10 cellular contexts compared by ENCODE assay signal in the genomic region with DNA sequence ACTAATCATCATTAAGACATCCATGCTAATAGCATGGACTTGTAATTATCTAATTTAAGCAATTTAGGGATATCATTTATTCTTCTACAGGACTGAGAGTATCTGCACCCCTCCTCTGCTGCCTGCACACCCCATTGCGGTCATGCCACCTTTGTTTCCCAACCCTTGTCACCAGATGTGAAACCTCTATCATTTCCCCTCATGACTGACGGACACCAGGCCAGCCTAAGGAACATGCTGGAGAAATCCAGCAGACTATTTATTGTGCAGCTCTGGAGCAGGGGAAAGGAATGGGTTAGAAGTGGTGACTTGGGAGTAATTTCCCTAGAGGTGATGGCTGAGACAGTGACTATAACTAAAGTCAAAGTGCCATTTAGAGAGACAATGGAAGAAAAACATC. TPM values are rescaled to one million over a fixed set of nuclear protein-coding genes. Genes with fewer than 3 reads are reported as not detected.
A peak's percentile ranks its signal among the peaks of the same experiment; 100 is the strongest.
DNase-seq lines count a peak whose midpoint lies in the region; ATAC-seq and TF ChIP-seq lines count a peak whose summit lies in the region.
"Had no signal": no experiment of that assay in that cellular context is flagged by ENCODE, and none has a peak within 500 bp of the region (broad histone marks: within the 10 kb centered on the region; RNA-seq: fewer than 3 reads in every experiment).

No MANE protein-coding gene starts in this region.

- DNase-seq in activated naive CD8-positive, alpha-beta T cell treated with anti-CD3 and anti-CD28 coated beads, Interleukin-2, amount 10 ng/mL, durations not matched to agents 7 days and 5 days, result no peak
- DNase-seq in mucosa of descending colon (no peak), dermis blood vessel endothelial cell (no peak), NCI-H1694 treated with DMSO at 0.1 percent for 48 hours (lab: John Stamatoyannopoulos, UW) (no peak), WTC11 (ENCODE audit: low spot score) (no peak)
- DNase-seq in effector CD8-positive, alpha-beta T cell (lab: John Stamatoyannopoulos, UW), result no peak
- DNase-seq: NCI-H187 treated with DMSO at 0.1 percent for 48 hours, PC-3 had no signal

- TF ChIP-seq CTCF in mucosa of descending colon (IDR thresholded peaks at IDR 0.05) (no peak), WTC11 (IDR thresholded peaks at IDR 0.05) (no peak)

- H3K4me3 ChIP-seq in ACC112 (ENCODE audit: low read depth, low read length), result no peak overlapping the region
- H3K4me3 ChIP-seq in mucosa of descending colon, result no peak overlapping the region

- H3K27me3 ChIP-seq in ACC112 (ENCODE audit: insufficient read depth, low read length), result no peaks in the 10 kb centered on the region

- H3K79me2 ChIP-seq in ACC112 (ENCODE audit: control insufficient read depth, insufficient read depth, low read length, unreplicated experiment), result no peaks in the 10 kb centered on the region

- H2AFZ ChIP-seq in ACC112 (ENCODE audit: low read length, unreplicated experiment), result no peak overlapping the region

- peak overlapping the region; percentile 79 for H3K27ac Mint-ChIP-seq in activated naive CD8-positive, alpha-beta T cell treated with anti-CD3 and anti-CD28 coated beads, Interleukin-2, amount 10 ng/mL, durations not matched to agents 7 days and 5 days
- no peak overlapping the region for H3K27ac Mint-ChIP-seq in WTC11

- H3K4me1 ChIP-seq in ACC112 (ENCODE audit: control insufficient read depth, insufficient read depth, low read length, unreplicated experiment) (peaks cover 47% of the 10 kb centered on the region), mucosa of descending colon (ENCODE audit: low read depth) (peaks cover 5% of the 10 kb centered on the region)

- H3K36me3 ChIP-seq in ACC112 (ENCODE audit: insufficient read depth, low read length) (peaks cover 40% of the 10 kb centered on the region), mucosa of descending colon (ENCODE audit: low read depth) (no peaks in the 10 kb centered on the region)

- H3K9me3 ChIP-seq in mucosa of descending colon, result no peaks in the 10 kb centered on the region

- peak; percentile 22 for ATAC-seq in GM19395 (IDR thresholded peaks at IDR 0.05; ENCODE audit: unreplicated experiment)
- no peak for ATAC-seq in activated naive CD8-positive, alpha-beta T cell treated with anti-CD3 and anti-CD28 coated beads, Interleukin-2, amount 10 ng/mL, durations not matched to agents 7 days and 5 days (ENCODE audit: low read depth)
- ATAC-seq in mucosa of descending colon, result peak; percentile 20
- ATAC-seq in WTC11, result no peak
- ATAC-seq: PC-3 had no signal

- intact Hi-C loops in mucosa of descending colon (cut with DNase I, micrococcal nuclease), result no loop called here

- CTCF ChIA-PET in WTC11 (lab: Charles Lee), result interaction anchor here (1.2 kb wide), 1 partner anchor 137 kb away, joined by 5 read pairs; no protein-coding TSS in a partner anchor

- H3K27ac ChIP-seq in ACC112 (ENCODE audit: low read depth, low read length), result peak overlapping the region; percentile 83

- no peaks in the 10 kb centered on the region for H3K27me3 Mint-ChIP-seq in activated naive CD8-positive, alpha-beta T cell treated with anti-CD3 and anti-CD28 coated beads, Interleukin-2, amount 10 ng/mL, durations not matched to agents 7 days and 5 days
- H3K27me3 Mint-ChIP-seq in WTC11 (ENCODE audit: low read depth), result no peaks in the 10 kb centered on the region

- peaks cover 24% of the 10 kb centered on the region for H3K4me1 Mint-ChIP-seq in activated naive CD8-positive, alpha-beta T cell treated with anti-CD3 and anti-CD28 coated beads, Interleukin-2, amount 10 ng/mL, durations not matched to agents 7 days and 5 days
- peaks cover 11% of the 10 kb centered on the region; the same call in 1 of the 2 replicates for H3K4me1 Mint-ChIP-seq in WTC11

- POLR2A ChIA-PET in activated naive CD8-positive, alpha-beta T cell treated with anti-CD3 and anti-CD28 coated beads, Interleukin-2, amount 10 ng/mL, durations not matched to agents 7 days and 5 days (lab: Charles Lee), result interaction anchor here (0.9 to 2.5 kb wide), 2 partner anchors 11 to 41 kb away, joined by 3 to 9 read pairs; partner anchors contain the start of gene UGCG
- POLR2A ChIA-PET in WTC11 (lab: Charles Lee), result no interaction called here

- peaks cover 2% of the 10 kb centered on the region for H3K9me3 Mint-ChIP-seq in activated naive CD8-positive, alpha-beta T cell treated with anti-CD3 and anti-CD28 coated beads, Interleukin-2, amount 10 ng/mL, durations not matched to agents 7 days and 5 days
- no peaks in the 10 kb centered on the region for H3K9me3 Mint-ChIP-seq in WTC11

- peaks cover 37% of the 10 kb centered on the region for H3K36me3 Mint-ChIP-seq in activated naive CD8-positive, alpha-beta T cell treated with anti-CD3 and anti-CD28 coated beads, Interleukin-2, amount 10 ng/mL, durations not matched to agents 7 days and 5 days
- peaks cover 14% of the 10 kb centered on the region for H3K36me3 Mint-ChIP-seq in WTC11

- H3K4me3 Mint-ChIP-seq in activated naive CD8-positive, alpha-beta T cell treated with anti-CD3 and anti-CD28 coated beads, Interleukin-2, amount 10 ng/mL, durations not matched to agents 7 days and 5 days, result peak overlapping the region; percentile 59
- no peak overlapping the region for H3K4me3 Mint-ChIP-seq in WTC11

TF ChIP-seq in WTC11, 78 proteins besides CTCF, POLR2A, EP300 and RAD21 (continues in another document):
- TF ChIP-seq RELA (CRISPR knock-in tag; IDR thresholded peaks at IDR 0.05; ENCODE audit: borderline replicate concordance) (no peak), NR1H2 (CRISPR knock-in tag; IDR thresholded peaks at IDR 0.05) (no peak), E2F5 (CRISPR knock-in tag; IDR thresholded peaks at IDR 0.05) (no peak), ETV6 (CRISPR knock-in tag; IDR thresholded peaks at IDR 0.05) (no peak), FOXP1 (CRISPR knock-in tag; IDR thresholded peaks at IDR 0.05; ENCODE audit: borderline replicate concordance) (no peak), IRF2 (CRISPR knock-in tag; IDR thresholded peaks at IDR 0.05; ENCODE audit: borderline replicate concordance, low read depth) (no peak), ZNF219 (CRISPR knock-in tag; IDR thresholded peaks at IDR 0.05; ENCODE audit: borderline replicate concordance) (no peak), FOXK1 (CRISPR knock-in tag; IDR thresholded peaks at IDR 0.05) (no peak), ZNF317 (CRISPR knock-in tag; IDR thresholded peaks at IDR 0.05; ENCODE audit: borderline replicate concordance, low read depth) (no peak), GTF2I (CRISPR knock-in tag; conservative IDR thresholded peaks at IDR 0.05) (no peak), SOX15 (CRISPR knock-in tag; IDR thresholded peaks at IDR 0.05) (no peak), HMGXB4 (CRISPR knock-in tag; IDR thresholded peaks at IDR 0.05) (no peak), HMGA2 (CRISPR knock-in tag; IDR thresholded peaks at IDR 0.05) (no peak), ZNF263 (CRISPR knock-in tag; IDR thresholded peaks at IDR 0.05; ENCODE audit: low read depth) (no peak), ZSCAN18 (CRISPR knock-in tag; IDR thresholded peaks at IDR 0.05) (no peak), TEAD4 (CRISPR knock-in tag; IDR thresholded peaks at IDR 0.05) (no peak), ZNF138 (CRISPR knock-in tag; conservative IDR thresholded peaks at IDR 0.05) (no peak), NR3C1 (CRISPR knock-in tag; conservative IDR thresholded peaks at IDR 0.05; ENCODE audit: low read depth) (no peak)
- TF ChIP-seq, protein P1, sequence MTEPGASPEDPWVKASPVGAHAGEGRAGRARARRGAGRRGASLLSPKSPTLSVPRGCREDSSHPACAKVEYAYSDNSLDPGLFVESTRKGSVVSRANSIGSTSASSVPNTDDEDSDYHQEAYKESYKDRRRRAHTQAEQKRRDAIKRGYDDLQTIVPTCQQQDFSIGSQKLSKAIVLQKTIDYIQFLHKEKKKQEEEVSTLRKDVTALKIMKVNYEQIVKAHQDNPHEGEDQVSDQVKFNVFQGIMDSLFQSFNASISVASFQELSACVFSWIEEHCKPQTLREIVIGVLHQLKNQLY (CRISPR knock-in tag; IDR thresholded peaks at IDR 0.05), result no peak

RNA-seq across cellular contexts. Expression of gene UGCG, which starts 40.7 kb away (rescaled TPM):
- 10 to 100 TPM; 24.9 to 27.1 TPM for total RNA-seq in activated naive CD8-positive, alpha-beta T cell treated with anti-CD3 and anti-CD28 coated beads, Interleukin-2, amount 10 ng/mL, durations not matched to agents 7 days and 5 days
- total RNA-seq in mucosa of descending colon (10 to 100 TPM; 36.5 to 48.2 (median 39.8) TPM), dermis blood vessel endothelial cell (63.8 and 112 TPM in 2 replicates), WTC11 (2021) (34.0 to 37.5 TPM (median 34.6 TPM) in 3 replicates)

Comparison
In these comparisons a context has a peak if more than half of its experiments do, and no peak if none do; other contexts are left out.
1. ATAC-seq: peak in GM19395 (single experiment) and mucosa of descending colon (single experiment); none in activated naive CD8-positive, alpha-beta T cell treated with anti-CD3 and anti-CD28 coated beads, Interleukin-2, amount 10 ng/mL, durations not matched to agents 7 days and 5 days (single experiment) and WTC11 (single experiment).